Comparison of ENCODE assay signal across 9 cellular contexts in genomic region chr2:179860255-179861026, GRCh38. TPM values are rescaled to one million over a fixed set of nuclear protein-coding genes. Genes with fewer than 3 reads are reported as not detected.
DNase-seq lines count a peak whose midpoint lies in the region; ATAC-seq, FAIRE-seq and TF ChIP-seq lines count a peak whose summit lies in the region.
"Had no signal": no experiment of that assay in that cellular context is flagged by ENCODE, and none has a peak within 500 bp of the region (broad histone marks: within the 10 kb centered on the region; RNA-seq: fewer than 3 reads in every experiment).

No MANE protein-coding gene starts in this region.

- H3K9me3 ChIP-seq in esophagus (ENCODE audit: control insufficient read depth in 2 of 2, insufficient read depth in 1 of 2, low read depth in 1 of 2, low read length in 1 of 2) (no peaks in the 10 kb centered on the region), parathyroid adenoma (ENCODE audit: control insufficient read depth, low read length) (no peaks in the 10 kb centered on the region)

- H3K4me1 ChIP-seq in KMS-11 (ENCODE audit: low read depth, poor library complexity, severe bottlenecking) (no peaks in the 10 kb centered on the region), esophagus (ENCODE audit: control insufficient read depth in 2 of 2, insufficient read depth in 2 of 2, low read length in 1 of 2) (peaks cover 5 to 6% of the 10 kb centered on the region in 2 donors), parathyroid adenoma (no peaks in the 10 kb centered on the region)

- DNase-seq in SK-N-DZ (ENCODE audit: low spot score) (no peak), urothelium cell line (ENCODE audit: low spot score) (no peak)
- no peak for DNase-seq in stimulated activated CD4-positive, alpha-beta T cell treated with anti-CD3 and anti-CD28 coated beads, Interleukin-1b, Interleukin-23, amount 100 ng/mL, for 48 hours

- peak overlapping the region; percentile 71 for H2AFZ ChIP-seq in KMS-11 (ENCODE audit: low read depth)
- H2AFZ ChIP-seq in parathyroid adenoma, result peak overlapping the region; percentile 51

- no peaks in the 10 kb centered on the region for H4K20me1 ChIP-seq in KMS-11 (ENCODE audit: insufficient read depth)

- peak overlapping the region; percentile 22; the same call in 1 of the 2 replicates for H3K4me3 ChIP-seq in GM08714 (ENCODE audit: low read length)
- H3K4me3 ChIP-seq in KMS-11 (IDR thresholded peaks at IDR 0.05; ENCODE audit: insufficient read depth, low read depth, low read length), result no peak overlapping the region
- peak overlapping the region; percentile 49 to 62 for H3K4me3 ChIP-seq in esophagus (ENCODE audit: low read depth in 1 of 2, low read length in 2 of 2)
- H3K4me3 ChIP-seq in parathyroid adenoma (ENCODE audit: low read depth, low read length), result peak overlapping the region; percentile 28

- H3K79me2 ChIP-seq in KMS-11 (ENCODE audit: insufficient read depth, low read depth) (no peaks in the 10 kb centered on the region), parathyroid adenoma (no peaks in the 10 kb centered on the region)

- TF ChIP-seq CTCF in KMS-11 (conservative IDR thresholded peaks at IDR 0.05; ENCODE audit: low read depth, low read length) (no peak), parathyroid adenoma (IDR thresholded peaks at IDR 0.05) (no peak)

- WGBS in esophagus, 2 donors, result 5 to 7% methylated on average over 34 of the region's 34 CpGs

- no peak for FAIRE-seq in urothelium cell line (lab: Jason Lieb, UNC)
- FAIRE-seq: endothelial cell of umbilical vein had no signal

- H3K27me3 ChIP-seq in KMS-11 (ENCODE audit: insufficient read depth, low read depth), result no peaks in the 10 kb centered on the region
- no peaks in the 10 kb centered on the region for H3K27me3 ChIP-seq in esophagus (ENCODE audit: control insufficient read depth in 1 of 2, insufficient read depth in 2 of 2, low read length in 2 of 2)
- peaks cover 2% of the 10 kb centered on the region for H3K27me3 ChIP-seq in parathyroid adenoma (ENCODE audit: control insufficient read depth, insufficient read depth, low read length)

- no peak overlapping the region for H3K9ac ChIP-seq in KMS-11
- no peak overlapping the region for H3K9ac ChIP-seq in parathyroid adenoma

- ATAC-seq in GM19324 (IDR thresholded peaks at IDR 0.05; ENCODE audit: low FRiP score, unreplicated experiment), result no peak

- no peaks in the 10 kb centered on the region for H3K36me3 ChIP-seq in KMS-11 (ENCODE audit: insufficient read depth)
- no peaks in the 10 kb centered on the region for H3K36me3 ChIP-seq in esophagus (ENCODE audit: control insufficient read depth in 2 of 2, insufficient read depth in 2 of 2, low read length in 1 of 2)
- H3K36me3 ChIP-seq in parathyroid adenoma (ENCODE audit: control insufficient read depth, insufficient read depth, low read length), result no peaks in the 10 kb centered on the region

- H3K27ac ChIP-seq in KMS-11 (no peak overlapping the region), esophagus (ENCODE audit: low read depth in 2 of 2, low read length in 1 of 2) (peak overlapping the region in 1 of 2 donors; percentile 9), parathyroid adenoma (no peak overlapping the region)

- H3K4me2 ChIP-seq in KMS-11 (peak overlapping the region; percentile 68), parathyroid adenoma (ENCODE audit: low read length) (peak overlapping the region; percentile 59)

RNA-seq across cellular contexts. Expression of gene ZNF385B, which starts 1.0 kb away (rescaled TPM):
- polyA plus RNA-seq in esophagus, result under 1 TPM; 0.22 to 0.29 TPM
- polyA plus RNA-seq in SK-N-DZ (2014; cell fraction: cytosol; rRNA removed), result 0.15 and 0.33 TPM in 2 replicates
- 0.46 and 2.2 TPM in 2 replicates for polyA plus RNA-seq in SK-N-DZ (2014; cell fraction: nucleus; rRNA removed)
- polyA plus RNA-seq: endothelial cell of umbilical vein had no signal
